8 cellular contexts compared by ENCODE assay signal in the genomic region with DNA sequence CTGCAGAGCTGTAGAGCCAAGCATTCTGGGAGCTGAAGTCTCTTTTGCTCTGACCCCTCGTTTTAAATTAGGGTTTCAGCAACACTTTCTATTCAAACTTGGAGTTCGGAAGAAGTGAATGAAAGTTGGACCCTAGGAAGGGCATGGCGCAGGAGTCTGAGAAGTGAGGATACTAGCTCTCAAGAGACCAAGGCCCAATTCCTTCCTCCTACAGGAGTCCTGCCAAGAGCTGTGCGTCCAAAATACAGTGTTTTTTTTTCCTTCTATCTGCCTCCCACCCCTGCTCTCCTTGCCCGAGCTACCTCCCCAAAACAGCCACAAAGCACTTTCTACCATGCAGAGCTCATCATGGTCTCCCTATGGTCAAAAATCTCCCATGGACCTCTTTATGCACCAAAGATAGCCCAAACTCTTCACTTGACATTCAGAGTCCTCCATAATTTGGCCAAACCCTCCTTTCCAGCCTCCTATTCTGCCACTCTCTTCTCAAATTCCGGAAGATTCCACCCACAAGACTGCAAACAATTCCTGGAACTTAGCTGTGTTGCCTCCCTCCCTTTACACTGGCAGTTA. TPM values are rescaled to one million over a fixed set of nuclear protein-coding genes. Genes with fewer than 3 reads are reported as not detected.
DNase-seq lines count a peak whose midpoint lies in the region; FAIRE-seq and TF ChIP-seq lines count a peak whose summit lies in the region.

No MANE protein-coding gene starts in this region.

- no peaks in the 10 kb centered on the region for H3K27me3 Mint-ChIP-seq in activated naive CD4-positive, alpha-beta T cell treated with anti-CD3 and anti-CD28 coated beads, Interleukin-2, amount 50 U/mL, for 24 hours

- peaks cover 5% of the 10 kb centered on the region for H3K9me3 Mint-ChIP-seq in activated naive CD4-positive, alpha-beta T cell treated with anti-CD3 and anti-CD28 coated beads, Interleukin-2, amount 50 U/mL, for 24 hours

- H3K27me3 ChIP-seq in bronchial epithelial cell (ENCODE audit: control insufficient read depth, insufficient read depth, low read length), result no peaks in the 10 kb centered on the region
- H3K27me3 ChIP-seq in mucosa of rectum (ENCODE audit: control insufficient read depth in 2 of 2, insufficient read depth in 2 of 2, low read length in 2 of 2), result peaks cover 0 to 3% of the 10 kb centered on the region in 2 donors
- H3K27me3 ChIP-seq in vagina, result no peaks in the 10 kb centered on the region

- H3K4me3 ChIP-seq in bronchial epithelial cell (ENCODE audit: low read depth, low read length) (peak overlapping the region; percentile 99), mucosa of rectum (ENCODE audit: low read length in 2 of 2) (peak overlapping the region; percentile 71 to 94), vagina (peak overlapping the region; percentile 84 to 87)

- H3K4me1 ChIP-seq in mucosa of rectum (ENCODE audit: control insufficient read depth in 2 of 2, insufficient read depth in 2 of 2, low read length in 2 of 2) (peaks cover 0 to 23% of the 10 kb centered on the region in 2 donors), vagina (peaks cover 42% of the 10 kb centered on the region)

- no peak for TF ChIP-seq POLR2A in vagina (IDR thresholded peaks at IDR 0.05)

- peak overlapping the region; percentile 94 for H3K4me3 Mint-ChIP-seq in activated naive CD4-positive, alpha-beta T cell treated with anti-CD3 and anti-CD28 coated beads, Interleukin-2, amount 50 U/mL, for 24 hours

- TF ChIP-seq CTCF in bronchial epithelial cell (IDR thresholded peaks at IDR 0.05; ENCODE audit: insufficient read depth, low read length, severe bottlenecking) (no peak), vagina (IDR thresholded peaks at IDR 0.05) (no peak)

- H3K9me3 ChIP-seq in mucosa of rectum (ENCODE audit: control insufficient read depth in 2 of 2, low read length in 2 of 2), result no peaks in the 10 kb centered on the region
- no peaks in the 10 kb centered on the region for H3K9me3 ChIP-seq in vagina

- H3K4me1 Mint-ChIP-seq in activated naive CD4-positive, alpha-beta T cell treated with anti-CD3 and anti-CD28 coated beads, Interleukin-2, amount 50 U/mL, for 24 hours, result peaks cover 45% of the 10 kb centered on the region

- H3K27ac ChIP-seq in mucosa of rectum (ENCODE audit: low read depth in 2 of 2, low read length in 2 of 2) (peak overlapping the region; percentile 89), vagina (peak overlapping the region; percentile 94)

- H3K36me3 Mint-ChIP-seq in activated naive CD4-positive, alpha-beta T cell treated with anti-CD3 and anti-CD28 coated beads, Interleukin-2, amount 50 U/mL, for 24 hours, result peaks cover 18% of the 10 kb centered on the region

- intact Hi-C loops in vagina (cut with DNase I), result no loop called here

- H3K9ac ChIP-seq in mucosa of rectum (ENCODE audit: low read depth in 1 of 2, low read length in 2 of 2), result peak overlapping the region in 1 of 2 donors; percentile 96

- DNase-seq in activated naive CD4-positive, alpha-beta T cell treated with anti-CD3 and anti-CD28 coated beads, Interleukin-2, amount 50 U/mL, for 16 hours, result no peak
- DNase-seq in bronchial epithelial cell (ENCODE audit: low read depth) (no peak), vagina (ENCODE audit: extremely low spot score in 2 of 2) (no peak), SW480 (ENCODE audit: low spot score) (no peak), NCI-H2107 treated with DMSO at 0.1 percent for 48 hours (lab: John Stamatoyannopoulos, UW; ENCODE audit: unreplicated experiment) (no peak), NOMO-1 treated with dmso at 0.1 percent for 144 hours (lab: John Stamatoyannopoulos, UW; ENCODE audit: unreplicated experiment) (no peak)

- peak overlapping the region; percentile 99 for H3K27ac Mint-ChIP-seq in activated naive CD4-positive, alpha-beta T cell treated with anti-CD3 and anti-CD28 coated beads, Interleukin-2, amount 50 U/mL, for 24 hours

- peaks cover 3% of the 10 kb centered on the region for H3K36me3 ChIP-seq in bronchial epithelial cell (ENCODE audit: control insufficient read depth, insufficient read depth, low read length)
- no peaks in the 10 kb centered on the region for H3K36me3 ChIP-seq in mucosa of rectum (ENCODE audit: control insufficient read depth in 2 of 2, insufficient read depth in 2 of 2, low read length in 2 of 2)
- no peaks in the 10 kb centered on the region for H3K36me3 ChIP-seq in vagina

- FAIRE-seq in bronchial epithelial cell (lab: Jason Lieb, UNC), result no peak

RNA-seq across cellular contexts. Expression of a gene that starts 0.6 kb away (rescaled TPM):
- total RNA-seq in bronchial epithelial cell (242 and 268 TPM in 2 replicates), vagina (70.0 TPM)
